8 cellular contexts compared by ENCODE assay signal in the genomic region with DNA sequence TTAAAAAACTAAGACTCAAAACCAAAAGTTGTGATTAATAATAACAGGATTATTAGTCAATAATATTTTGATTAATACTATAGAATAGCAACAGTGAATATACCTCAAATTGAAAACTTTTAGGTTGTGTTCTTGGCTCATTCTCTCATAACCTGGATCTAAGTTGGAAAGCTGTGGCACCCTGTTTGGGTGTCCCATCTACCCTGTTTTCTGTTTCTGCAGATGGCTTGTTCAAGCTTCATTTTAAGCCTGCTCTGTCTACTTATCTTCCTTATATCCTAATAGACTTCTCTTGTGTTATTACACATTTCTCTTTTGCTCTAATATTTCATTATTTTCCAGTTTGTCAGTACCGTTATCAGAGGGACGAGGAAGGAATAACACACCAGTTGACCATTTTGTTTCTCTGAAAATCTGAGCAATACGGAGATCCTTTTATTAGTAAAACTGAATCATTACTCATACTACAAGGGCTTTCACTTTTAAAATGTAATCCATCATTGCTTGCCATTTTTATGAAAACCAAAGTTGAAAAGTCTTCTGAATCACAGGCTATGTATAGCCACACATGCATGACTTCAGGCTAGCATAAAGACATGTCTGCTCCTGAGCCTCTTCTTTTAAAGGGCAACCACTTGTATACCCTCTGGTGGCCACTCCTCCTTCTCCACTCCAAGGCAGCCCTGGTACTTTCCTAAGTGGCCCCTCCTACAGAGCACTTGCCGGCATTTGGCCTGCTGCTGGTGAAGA. TPM values are rescaled to one million over a fixed set of nuclear protein-coding genes. Genes with fewer than 3 reads are reported as not detected.
A peak's percentile ranks its signal among the peaks of the same experiment; 100 is the strongest.
DNase-seq lines count a peak whose midpoint lies in the region; ATAC-seq and TF ChIP-seq lines count a peak whose summit lies in the region.

No MANE protein-coding gene starts in this region.

- WGBS in esophagus, 2 donors = 22 to 39% methylated on average over 4 of the region's 4 CpGs

- peaks cover 5 to 10% of the 10 kb centered on the region in 2 donors for H3K36me3 ChIP-seq in esophagus (ENCODE audit: control insufficient read depth in 2 of 2, insufficient read depth in 2 of 2, low read length in 1 of 2)
- no peaks in the 10 kb centered on the region for H3K36me3 ChIP-seq in uterus

- TF ChIP-seq CTCF in uterus (IDR thresholded peaks at IDR 0.05) = no peak

- H3K27me3 ChIP-seq in esophagus (ENCODE audit: control insufficient read depth in 1 of 2, insufficient read depth in 2 of 2, low read length in 2 of 2) (no peaks in the 10 kb centered on the region), uterus (no peaks in the 10 kb centered on the region)

- H3K27ac ChIP-seq in esophagus (ENCODE audit: low read depth in 2 of 2, low read length in 1 of 2) = peak overlapping the region; percentile 12 to 76
- H3K27ac ChIP-seq in uterus = peak overlapping the region; percentile 73 to 80

- intact Hi-C loops in left ventricle myocardium superior (cut with micrococcal nuclease) = loop anchor here (10.0 kb wide), 1 partner anchor 275 kb away; a partner anchor contains a TSS
- intact Hi-C loops in Right ventricle myocardium superior (cut with DNase I) = loop anchor here (10.0 kb wide), 2 partner anchors 75 to 275 kb away; a partner anchor contains a TSS
- intact Hi-C loops in uterus (cut with DNase I; ENCODE audit: low total_unique reads) = loop anchor here (10.0 kb wide), 1 partner anchor 275 kb away; a partner anchor contains a TSS

- H3K4me1 ChIP-seq in esophagus (ENCODE audit: control insufficient read depth in 2 of 2, insufficient read depth in 2 of 2, low read length in 1 of 2) (no peaks in the 10 kb centered on the region), uterus (peaks cover 0 to 10% of the 10 kb centered on the region in 2 donors)

- H3K9me3 ChIP-seq in esophagus (ENCODE audit: control insufficient read depth in 2 of 2, insufficient read depth in 1 of 2, low read depth in 1 of 2, low read length in 1 of 2) = no peaks in the 10 kb centered on the region
- H3K9me3 ChIP-seq in uterus = no peaks in the 10 kb centered on the region

- TF ChIP-seq POLR2A in uterus (IDR thresholded peaks at IDR 0.05) = no peak

- DNase-seq in left ventricle myocardium superior = no peak
- DNase-seq in Right ventricle myocardium superior = no peak
- no peak for DNase-seq in uterus
- DNase-seq in GM19238 (ENCODE audit: insufficient read length, low spot score) = no peak
- DNase-seq in retina = no peak
- no peak for DNase-seq in anterior cingulate cortex (lab: John Stamatoyannopoulos, UW)

- no peak overlapping the region for H3K4me3 ChIP-seq in esophagus (ENCODE audit: low read depth in 1 of 2, low read length in 2 of 2)
- no peak overlapping the region for H3K4me3 ChIP-seq in uterus

- ATAC-seq in left ventricle myocardium superior (peak; percentile 56), Right ventricle myocardium superior (ENCODE audit: poor library complexity) (no peak), HG03442 (IDR thresholded peaks at IDR 0.05; ENCODE audit: unreplicated experiment) (peak; percentile 93)

RNA-seq across cellular contexts. Expression of a gene that starts 22.3 kb away (rescaled TPM):
- total RNA-seq in left ventricle myocardium superior (35.7 TPM), Right ventricle myocardium superior (32.4 TPM), uterus (10 to 100 TPM; 11.5 to 45.6 (median 30.1) TPM)
- polyA plus RNA-seq in esophagus = 10 to 100 TPM; 11.9 to 12.3 TPM

RNA-seq across cellular contexts. Expression of a gene that starts 22.4 kb away (rescaled TPM):
- total RNA-seq in left ventricle myocardium superior = 36.9 TPM
- total RNA-seq in Right ventricle myocardium superior = 37.2 TPM
- 10 to 100 TPM; 15.5 to 19.0 TPM for polyA plus RNA-seq in esophagus
- total RNA-seq in uterus = 10 to 100 TPM in 2 of 4 donors, 1 to 10 TPM in 2; 4.4 to 26.6 (median 14.4) TPM

RNA-seq across cellular contexts. Expression of a gene that starts 50.3 kb away (rescaled TPM):
- total RNA-seq in left ventricle myocardium superior (2.7 TPM), Right ventricle myocardium superior (1.5 TPM), uterus (10 to 100 TPM in 1 of 4 donors, 1 to 10 TPM in 2, under 1 TPM in 1; 0.26 to 25.2 (median 5.0) TPM)
- polyA plus RNA-seq in esophagus = 1 to 10 TPM; 1.3 to 2.5 TPM
